ENCODE assay signal across 29 cellular contexts in the genomic region with DNA sequence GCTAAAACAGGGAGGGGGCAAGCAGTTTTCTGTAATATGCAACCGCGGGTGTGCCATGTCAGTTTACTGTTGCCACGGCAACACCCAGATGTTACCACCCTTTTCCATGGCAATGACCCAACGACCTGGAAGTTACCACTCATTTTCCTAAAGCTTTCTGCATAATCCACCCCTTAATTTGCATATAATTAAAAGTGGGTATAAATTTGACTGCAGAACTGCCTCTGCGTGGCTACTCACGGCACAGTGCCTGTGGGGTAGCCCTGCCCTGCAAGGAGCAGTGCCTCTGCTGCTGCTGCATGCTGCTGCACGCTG.
"Had no signal": no experiment of that assay in that cellular context is flagged by ENCODE, and none has a peak within 500 bp of the region (broad histone marks: within the 10 kb centered on the region; RNA-seq: fewer than 3 reads in every experiment).

No MANE protein-coding gene starts in this region.

- FAIRE-seq: endometrium, endothelial cell of umbilical vein had no signal

- H2AFZ ChIP-seq: hepatocyte had no signal

- H3K27me3 ChIP-seq: adrenal gland, ascending aorta, breast epithelium, colonic mucosa, esophagus squamous epithelium, gastroesophageal sphincter, heart right ventricle, hepatocyte had no signal

- H3K9me3 ChIP-seq: adrenal gland, ascending aorta, breast epithelium, colonic mucosa, esophagus squamous epithelium, gastroesophageal sphincter, heart right ventricle had no signal

- H3K4me2 ChIP-seq: hepatocyte had no signal

- DNase-seq: activated CD4-positive, alpha-beta memory T cell treated with anti-CD3 and anti-CD28 coated beads for 36 hours; activated CD4-positive, alpha-beta T cell treated with anti-CD3 and anti-CD28 coated beads for 36 hours; activated CD4-positive, alpha-beta T cell treated with anti-CD3 and anti-CD28 coated beads, Interleukin-2, amount 10 ng/mL, durations not matched to agents 24 days and 14 days; activated CD4-positive, CD25-positive, alpha-beta regulatory T cell; activated CD4-positive, CD25-positive, alpha-beta regulatory T cell treated with anti-CD3 and anti-CD28 coated beads, Interleukin-2, amount 50 U/mL, for 72 hours; activated CD8-positive, alpha-beta memory T cell treated with anti-CD3 and anti-CD28 coated beads, Interleukin-2, amount 10 ng/mL, durations not matched to agents 7 days and 5 days; activated CD8-positive, alpha-beta memory T cell treated with anti-CD3 and anti-CD28 coated beads, Interleukin-2, amount 50 U/mL, for 4 hours; activated CD8-positive, alpha-beta T cell treated with anti-CD3 and anti-CD28 coated beads, Interleukin-2, amount 10 ng/mL, durations not matched to agents 7 days and 5 days; activated naive CD4-positive, alpha-beta T cell treated with anti-CD3 and anti-CD28 coated beads for 36 hours; activated naive CD8-positive, alpha-beta T cell treated with anti-CD3 and anti-CD28 coated beads for 36 hours; activated naive CD8-positive, alpha-beta T cell treated with anti-CD3 and anti-CD28 coated beads, Interleukin-2, amount 50 U/mL, for 24 hours; activated T-cell treated with anti-CD3 and anti-CD28 coated beads, Interleukin-2, amount 50 U/mL, for 1 hour; activated T-cell treated with anti-CD3 and anti-CD28 coated beads, Interleukin-2, amount 50 U/mL, for 48 hours; adrenal gland; amygdala; colonic mucosa; effector CD8-positive, alpha-beta T cell; esophagus squamous epithelium; foreskin melanocyte; heart right ventricle; T-helper 2 cell had no signal

- ATAC-seq: activated CD4-positive, alpha-beta T cell treated with anti-CD3 and anti-CD28 coated beads for 36 hours; activated CD8-positive, alpha-beta memory T cell treated with anti-CD3 and anti-CD28 coated beads, Interleukin-2, amount 10 ng/mL, durations not matched to agents 7 days and 5 days; activated CD8-positive, alpha-beta T cell treated with anti-CD3 and anti-CD28 coated beads, Interleukin-2, amount 10 ng/mL, durations not matched to agents 7 days and 5 days; activated naive CD8-positive, alpha-beta T cell treated with anti-CD3 and anti-CD28 coated beads, Interleukin-2, amount 50 U/mL, for 24 hours; gastroesophageal sphincter; heart right ventricle had no signal

- H3K4me1 ChIP-seq: ascending aorta, breast epithelium, colonic mucosa, gastroesophageal sphincter had no signal

- H3K36me3 ChIP-seq: adrenal gland, ascending aorta, breast epithelium, cardiac muscle cell, colonic mucosa, esophagus squamous epithelium, gastroesophageal sphincter, heart right ventricle had no signal

- H3K27ac ChIP-seq: adrenal gland, ascending aorta, breast epithelium, cardiac muscle cell, colonic mucosa, epithelial cell of prostate, esophagus squamous epithelium, gastroesophageal sphincter, heart right ventricle, hepatocyte had no signal

- H3K4me3 ChIP-seq: adrenal gland, ascending aorta, breast epithelium, cardiac muscle cell, colonic mucosa, esophagus squamous epithelium, gastroesophageal sphincter, heart right ventricle, hepatocyte had no signal

- H3K79me2 ChIP-seq: hepatocyte had no signal
